Comparison of ENCODE assay signal across 25 cellular contexts in the genomic region with DNA sequence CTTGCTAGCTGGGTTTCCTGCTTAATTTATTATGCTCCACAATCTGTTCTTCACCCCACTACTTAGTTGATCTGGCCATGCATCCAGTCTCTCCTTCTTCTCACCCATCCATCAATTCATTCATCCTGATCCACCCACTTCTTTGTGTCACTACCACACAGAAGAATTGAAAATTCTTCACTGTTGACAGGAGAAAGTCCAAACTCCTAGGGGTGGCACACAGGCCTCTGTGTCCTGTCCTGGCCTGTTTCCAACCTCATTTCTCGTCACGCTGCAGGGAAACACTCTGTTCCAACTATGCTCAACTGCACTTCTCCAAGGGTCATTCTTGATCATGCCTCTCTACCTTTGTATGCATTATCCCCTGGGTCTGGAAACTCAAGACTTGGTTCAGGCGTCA. TPM values are rescaled to one million over a fixed set of nuclear protein-coding genes. Genes with fewer than 3 reads are reported as not detected.
"Had no signal": no experiment of that assay in that cellular context is flagged by ENCODE, and none has a peak within 500 bp of the region (broad histone marks: within the 10 kb centered on the region; RNA-seq: fewer than 3 reads in every experiment).

No MANE protein-coding gene starts in this region.

- H3K4me1 ChIP-seq: gastrocnemius medialis, heart right ventricle, psoas muscle, tibial nerve had no signal

- ATAC-seq: gastrocnemius medialis; heart right ventricle; left cardiac atrium; left ventricle myocardium superior; naive thymus-derived CD4-positive, alpha-beta T cell; psoas muscle; stimulated activated effector memory CD8-positive, alpha-beta T cell treated with anti-CD3 and anti-CD28 coated beads, Interleukin-12 subunit alpha, Interleukin-12 subunit beta, amount 100 ng/mL, for 72 hours; stimulated activated naive CD8-positive, alpha-beta T cell treated with anti-CD3 and anti-CD28 coated beads, Interleukin-15, Interleukin-2, amounts not matched to agents 100 U/mL and 50 U/mL, for 24 hours had no signal

- H3K4me3 ChIP-seq: esophagus muscularis mucosa, gastrocnemius medialis, heart right ventricle, psoas muscle, smooth muscle cell, tibial nerve had no signal

- H3K36me3 ChIP-seq: esophagus muscularis mucosa, gastrocnemius medialis, heart right ventricle, tibial nerve had no signal

- DNase-seq: effector memory CD4-positive, alpha-beta T cell; gastrocnemius medialis; heart right ventricle; hypothalamus; islet precursor cell; left cardiac atrium; left ventricle myocardium superior; mesendoderm; naive thymus-derived CD4-positive, alpha-beta T cell; nephron progenitor cell; psoas muscle; stimulated activated CD4-positive, alpha-beta T cell treated with anti-CD3 and anti-CD28 coated beads, Interleukin-4, amount 100 ng/mL, for 1 hour; stimulated activated CD8-positive, alpha-beta memory T cell treated with anti-CD3 and anti-CD28 coated beads, Interleukin-4, amount 100 ng/mL, for 48 hours; stimulated activated naive CD8-positive, alpha-beta T cell treated with anti-CD3 and anti-CD28 coated beads, Interleukin-15, Interleukin-2, amounts not matched to agents 100 U/mL and 50 U/mL, for 24 hours had no signal

- H3K27me3 ChIP-seq: esophagus muscularis mucosa had no signal

- H3K27ac ChIP-seq: epithelial cell of prostate, esophagus muscularis mucosa, gastrocnemius medialis, heart right ventricle, parathyroid adenoma, psoas muscle, tibial nerve had no signal

RNA-seq across cellular contexts. Expression of a gene that starts 10.6 kb away (rescaled TPM):
- total RNA-seq: esophagus muscularis mucosa; fibroblast of villous mesenchyme; heart right ventricle; left cardiac atrium; left ventricle myocardium superior; lung microvascular endothelial cell; naive thymus-derived CD4-positive, alpha-beta T cell; omental fat pad; psoas muscle; smooth muscle cell; temporal lobe; tibial nerve; ureter had no signal

RNA-seq across cellular contexts. Expression of a gene that starts 35.4 kb away (rescaled TPM):
- total RNA-seq: esophagus muscularis mucosa; fibroblast of villous mesenchyme; gastrocnemius medialis; heart right ventricle; left cardiac atrium; left ventricle myocardium superior; lung microvascular endothelial cell; naive thymus-derived CD4-positive, alpha-beta T cell; omental fat pad; psoas muscle; smooth muscle cell; temporal lobe; tibial nerve; ureter had no signal

RNA-seq across cellular contexts. Expression of a gene that starts 40.5 kb away (rescaled TPM):
- total RNA-seq: fibroblast of villous mesenchyme, gastrocnemius medialis, heart right ventricle, left cardiac atrium, left ventricle myocardium superior, lung microvascular endothelial cell, omental fat pad, psoas muscle, temporal lobe, tibial nerve, ureter had no signal

RNA-seq across cellular contexts. Expression of a gene that starts 53.6 kb away (rescaled TPM):
- total RNA-seq: esophagus muscularis mucosa; fibroblast of villous mesenchyme; gastrocnemius medialis; heart right ventricle; left cardiac atrium; left ventricle myocardium superior; lung microvascular endothelial cell; naive thymus-derived CD4-positive, alpha-beta T cell; omental fat pad; psoas muscle; temporal lobe; tibial nerve; ureter had no signal

RNA-seq across cellular contexts. Expression of a gene that starts 57.4 kb away (rescaled TPM):
- total RNA-seq: left cardiac atrium, left ventricle myocardium superior, lung microvascular endothelial cell, smooth muscle cell, tibial nerve had no signal
